In the genomic region with DNA sequence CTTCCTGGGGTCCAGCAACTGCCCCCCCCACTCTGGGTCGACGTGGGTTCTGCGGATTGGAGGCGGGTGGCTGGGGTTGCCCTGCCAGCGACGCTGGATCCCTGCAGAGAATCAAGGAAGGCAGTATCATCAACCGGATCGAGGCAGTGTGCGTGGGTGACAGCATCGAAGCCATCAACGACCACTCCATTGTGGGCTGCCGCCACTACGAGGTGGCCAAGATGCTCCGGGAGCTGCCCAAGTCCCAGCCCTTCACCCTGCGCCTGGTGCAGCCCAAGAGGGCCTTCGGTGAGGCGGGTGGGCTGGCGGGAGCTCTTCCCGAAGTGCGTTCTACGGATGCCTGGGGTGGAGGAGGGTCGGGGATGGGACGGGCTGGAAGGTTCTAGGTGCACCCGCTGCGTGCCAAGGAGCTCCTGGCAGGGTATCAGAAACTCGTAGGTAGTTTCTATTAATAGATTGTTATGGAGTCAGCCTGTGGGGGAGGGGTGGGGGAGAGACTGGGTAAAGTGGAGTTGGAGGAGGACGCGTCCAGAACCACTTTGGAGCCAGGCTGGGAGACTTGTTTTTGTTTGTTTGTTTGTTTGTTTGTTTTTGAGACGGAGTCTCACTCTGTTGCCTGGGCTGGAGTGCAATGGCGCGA, we compare ENCODE assay signal across 2 cellular contexts.
TF ChIP-seq lines count a peak whose summit lies in the region.

No MANE protein-coding gene starts in this region.

TF ChIP-seq in A549, 52 proteins besides CTCF, POLR2A, EP300 and RAD21:
- TF ChIP-seq CHD2 (IDR thresholded peaks at IDR 0.05; ENCODE audit: low read length, partially characterized antibody) (no peak), POLR2AphosphoS2 (conservative IDR thresholded peaks at IDR 0.05; ENCODE audit: low read length) (no peak), HES2 (IDR thresholded peaks at IDR 0.05) (no peak), HEYL (CRISPR knock-in tag; IDR thresholded peaks at IDR 0.05) (no peak), NR3C1 (IDR thresholded peaks at IDR 0.05) (no peak), SMC3 (IDR thresholded peaks at IDR 0.05) (no peak), GATA3 (IDR thresholded peaks at IDR 0.05; ENCODE audit: borderline replicate concordance) (no peak), CHD4 (IDR thresholded peaks at IDR 0.05; ENCODE audit: borderline replicate concordance) (no peak), NFE2L2 (conservative IDR thresholded peaks at IDR 0.05; ENCODE audit: low read length) (no peak), JUNB (IDR thresholded peaks at IDR 0.05) (no peak), CBX8 (IDR thresholded peaks at IDR 0.05) (no peak), KDM1A (IDR thresholded peaks at IDR 0.05; ENCODE audit: low read depth) (no peak)
- TF ChIP-seq, protein P1, sequence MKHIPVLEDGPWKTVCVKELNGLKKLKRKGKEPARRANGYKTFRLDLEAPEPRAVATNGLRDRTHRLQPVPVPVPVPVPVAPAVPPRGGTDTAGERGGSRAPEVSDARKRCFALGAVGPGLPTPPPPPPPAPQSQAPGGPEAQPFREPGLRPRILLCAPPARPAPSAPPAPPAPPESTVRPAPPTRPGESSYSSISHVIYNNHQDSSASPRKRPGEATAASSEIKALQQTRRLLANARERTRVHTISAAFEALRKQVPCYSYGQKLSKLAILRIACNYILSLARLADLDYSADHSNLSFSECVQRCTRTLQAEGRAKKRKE (CRISPR knock-in tag; IDR thresholded peaks at IDR 0.05; ENCODE audit: low read depth): no peak
TF ChIP-seq in A549: peak in this region for 0.

TF ChIP-seq in GM12891, 5 proteins besides CTCF, POLR2A, EP300 and RAD21:
- TF ChIP-seq POU2F2 (IDR thresholded peaks at IDR 0.05; ENCODE audit: low read depth, low read length) (no peak), SPI1 (IDR thresholded peaks at IDR 0.05; ENCODE audit: low read depth, low read length) (no peak), PAX5 (IDR thresholded peaks at IDR 0.05; ENCODE audit: insufficient read depth, low read length, severe bottlenecking) (no peak), TAF1 (IDR thresholded peaks at IDR 0.05; ENCODE audit: low read depth, low read length) (no peak), POLR2AphosphoS5 (IDR thresholded peaks at IDR 0.05; ENCODE audit: low read depth, low read length) (no peak)
